In the genomic region with DNA sequence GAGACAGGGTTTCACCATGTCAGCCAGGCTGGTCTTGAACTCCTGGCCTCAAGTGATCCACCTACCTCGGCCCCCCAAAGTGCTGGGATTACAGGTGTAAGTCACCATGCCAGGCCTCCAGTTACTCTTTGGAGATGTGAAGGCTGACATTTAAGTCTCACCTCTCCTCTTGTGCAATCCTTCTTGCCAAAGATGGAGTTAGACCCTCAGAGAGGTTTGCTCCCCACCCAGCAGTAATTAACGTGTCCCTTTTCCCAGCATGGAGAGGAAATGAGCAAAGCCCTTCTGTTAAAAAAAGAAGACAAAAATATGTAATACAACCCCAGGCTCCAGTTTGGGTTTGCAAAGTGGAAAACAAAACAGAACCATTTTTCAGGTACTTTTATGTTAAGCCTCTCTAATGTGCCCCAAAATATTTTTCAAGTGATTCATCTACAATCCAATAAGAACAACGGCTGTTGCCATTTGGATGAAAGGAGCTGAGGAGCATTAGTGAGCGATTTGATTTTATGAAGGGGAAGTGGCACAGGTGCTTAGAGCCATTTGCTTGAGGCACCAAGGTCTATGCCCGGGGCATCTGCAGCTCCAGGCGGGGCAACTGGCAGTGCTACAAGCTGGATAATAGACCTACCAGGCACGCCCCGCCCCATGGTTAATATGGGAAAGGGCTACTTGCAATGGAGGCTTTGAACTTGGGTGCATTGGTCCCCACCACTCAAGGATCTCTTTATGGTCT, we compare ENCODE assay signal across 26 cellular contexts. TPM values are rescaled to one million over a fixed set of nuclear protein-coding genes. Genes with fewer than 3 reads are reported as not detected.
A peak's percentile ranks its signal among the peaks of the same experiment; 100 is the strongest.
DNase-seq lines count a peak whose midpoint lies in the region; ATAC-seq, FAIRE-seq and TF ChIP-seq lines count a peak whose summit lies in the region.
"Had no signal": no experiment of that assay in that cellular context is flagged by ENCODE, and none has a peak within 500 bp of the region (broad histone marks: within the 10 kb centered on the region; RNA-seq: fewer than 3 reads in every experiment).

No MANE protein-coding gene starts in this region.

- no peak for TF ChIP-seq POLR2A in spleen (IDR thresholded peaks at IDR 0.05)

- no peaks in the 10 kb centered on the region for H3K36me3 ChIP-seq in endodermal cell (ENCODE audit: control insufficient read depth, insufficient read depth, low read length)
- no peaks in the 10 kb centered on the region for H3K36me3 ChIP-seq in spleen
- H3K36me3 ChIP-seq: BLaER1 treated with 17β-estradiol and CSF1 and Interleukin-3, amounts not matched to agents 10 nM and 100 nM; HAP-1; SJCRH30 had no signal

- WGBS in endodermal cell (ENCODE audit: insufficient coverage in 1 of 2, insufficient read length in 1 of 2), 2 experiments, result 93 to 94% methylated on average over 3 to 8 of the region's 8 CpGs
- WGBS in spleen, 5 donors, result 75 to 89% (median 87%) methylated on average over 8 of the region's 8 CpGs

- intact Hi-C loops in spleen (cut with DNase I; ENCODE audit: low total_unique reads), result no loop called here

- peaks cover 8% of the 10 kb centered on the region for H3K27me3 ChIP-seq in endodermal cell (ENCODE audit: control insufficient read depth, insufficient read depth, low read length, poor library complexity, severe bottlenecking)
- H3K27me3 ChIP-seq in spleen (replicated peaks in 1 of 7), result peaks cover 2 to 43% (median 18%) of the 10 kb centered on the region in 7 donors
- H3K27me3 ChIP-seq: SJCRH30 had no signal

- no peaks in the 10 kb centered on the region for H3K9me3 Mint-ChIP-seq in endodermal cell
- H3K9me3 Mint-ChIP-seq: CD4-positive, alpha-beta T cell; GM23338 had no signal

- no peak overlapping the region for H3K4me3 Mint-ChIP-seq in endodermal cell
- H3K4me3 Mint-ChIP-seq: CD4-positive, alpha-beta T cell; GM23338 had no signal

- H3K36me3 Mint-ChIP-seq in endodermal cell (ENCODE audit: low read depth), result no peaks in the 10 kb centered on the region

- H3K27ac ChIP-seq in endodermal cell (ENCODE audit: low read depth, low read length) (no peak overlapping the region), spleen (no peak overlapping the region)
- H3K27ac ChIP-seq: BLaER1 treated with 17β-estradiol and CSF1 and Interleukin-3, amounts not matched to agents 10 nM and 100 nM; SJCRH30 had no signal

- H3K27ac Mint-ChIP-seq in endodermal cell, result no peak overlapping the region
- H3K27ac Mint-ChIP-seq: CD4-positive, alpha-beta T cell; GM23338 had no signal

- FAIRE-seq in G401.6 (lab: Jason Lieb, UNC), result peak; percentile 46
- FAIRE-seq: A204.1, D721Med had no signal

- no peak overlapping the region for H3K9ac ChIP-seq in endodermal cell (ENCODE audit: extremely low read depth, low read length, poor library complexity, severe bottlenecking)
- H3K9ac ChIP-seq: BLaER1 treated with 17β-estradiol and CSF1 and Interleukin-3, amounts not matched to agents 10 nM and 100 nM had no signal

- TF ChIP-seq CTCF in endodermal cell (conservative IDR thresholded peaks at IDR 0.05), result no peak
- no peak for TF ChIP-seq CTCF in spleen (IDR thresholded peaks at IDR 0.05 in 8 of 11, conservative IDR thresholded peaks at IDR 0.05 in 3 of 11)

- peaks cover 34% of the 10 kb centered on the region for H3K27me3 Mint-ChIP-seq in endodermal cell (ENCODE audit: insufficient read depth)

- DNase-seq in M059J (ENCODE audit: low read depth) (peak; percentile 17), endodermal cell (peak; percentile 35), spleen (peak; percentile 40), DMS79 (lab: John Stamatoyannopoulos, UW) (no peak), NCI-H1417 treated with DMSO at 0.1 percent for 48 hours (lab: John Stamatoyannopoulos, UW) (no peak)
- DNase-seq: AML-193; CD4-positive, alpha-beta T cell; Karpas-422; NCI-H1105 treated with DMSO at 0.1 percent for 48 hours; NCI-H2029; NCI-H446 treated with DMSO at 0.1 percent for 48 hours; NCI-H526; NCI-H82; NK-92 treated with Interleukin-12 subunit alpha and Interleukin-12 subunit beta, amount 100 ng/mL, for 24 hours; PC-3; SJCRH30 had no signal

- H3K4me1 Mint-ChIP-seq in endodermal cell, result peaks cover 19% of the 10 kb centered on the region

- H3K4me1 ChIP-seq in endodermal cell (ENCODE audit: control insufficient read depth, insufficient read depth, low read length) (peaks cover 12% of the 10 kb centered on the region), spleen (peaks cover 14 to 22% (median 17%) of the 10 kb centered on the region in 6 donors)
- H3K4me1 ChIP-seq: SJCRH30 had no signal

- no peak for ATAC-seq in HG03045 (IDR thresholded peaks at IDR 0.05; ENCODE audit: unreplicated experiment)
- ATAC-seq: PC-3, Right ventricle myocardium inferior, SK-N-SH treated with all-trans-retinoic acid at 6 μM for 48 hours had no signal

- H3K4me3 ChIP-seq in endodermal cell (ENCODE audit: low read length), result no peak overlapping the region
- H3K4me3 ChIP-seq in spleen, result no peak overlapping the region
- H3K4me3 ChIP-seq: BLaER1 treated with 17β-estradiol and CSF1 and Interleukin-3, amounts not matched to agents 10 nM and 100 nM; HAP-1; SJCRH30 had no signal

- no peaks in the 10 kb centered on the region for H3K9me3 ChIP-seq in endodermal cell (ENCODE audit: control insufficient read depth, low read length)
- H3K9me3 ChIP-seq in spleen, result no peaks in the 10 kb centered on the region
- H3K9me3 ChIP-seq: BLaER1 treated with 17β-estradiol and CSF1 and Interleukin-3, amounts not matched to agents 10 nM and 100 nM; HAP-1; SJCRH30 had no signal

RNA-seq across cellular contexts. Expression of a gene that starts 57.2 kb away (rescaled TPM):
- total RNA-seq in M059J (2014; rRNA removed; shearing (Covaris generic)), result 0.07 TPM in 1 of 2 replicates, not detected in the other
- total RNA-seq in endodermal cell (1 to 10 TPM; 1.7 to 3.5 TPM), spleen (1 to 10 TPM in 4 of 7 donors, under 1 TPM in 3; 0.40 to 2.4 (median 1.7) TPM)
- polyA plus RNA-seq in endodermal cell (2013, experiment 1 of 2), result 1.9 TPM
- polyA plus RNA-seq in endodermal cell (2013, experiment 2 of 2), result 1.6 TPM
- under 1 TPM; 0.04 to 0.19 (median 0.14) TPM for polyA plus RNA-seq in spleen
- total RNA-seq: CD4-positive, alpha-beta T cell; PC-3; Right ventricle myocardium inferior; RPMI7951; SJCRH30 had no signal

Comparison
In these comparisons a context has a peak if more than half of its experiments do, and no peak if none do; other contexts are left out.
1. DNase-seq: peak in M059J (single experiment), endodermal cell (single experiment) and spleen (single experiment); none in DMS79 (single experiment) and NCI-H1417 treated with DMSO at 0.1 percent for 48 hours (single experiment).